8 cellular contexts compared by ENCODE assay signal in the genomic region with DNA sequence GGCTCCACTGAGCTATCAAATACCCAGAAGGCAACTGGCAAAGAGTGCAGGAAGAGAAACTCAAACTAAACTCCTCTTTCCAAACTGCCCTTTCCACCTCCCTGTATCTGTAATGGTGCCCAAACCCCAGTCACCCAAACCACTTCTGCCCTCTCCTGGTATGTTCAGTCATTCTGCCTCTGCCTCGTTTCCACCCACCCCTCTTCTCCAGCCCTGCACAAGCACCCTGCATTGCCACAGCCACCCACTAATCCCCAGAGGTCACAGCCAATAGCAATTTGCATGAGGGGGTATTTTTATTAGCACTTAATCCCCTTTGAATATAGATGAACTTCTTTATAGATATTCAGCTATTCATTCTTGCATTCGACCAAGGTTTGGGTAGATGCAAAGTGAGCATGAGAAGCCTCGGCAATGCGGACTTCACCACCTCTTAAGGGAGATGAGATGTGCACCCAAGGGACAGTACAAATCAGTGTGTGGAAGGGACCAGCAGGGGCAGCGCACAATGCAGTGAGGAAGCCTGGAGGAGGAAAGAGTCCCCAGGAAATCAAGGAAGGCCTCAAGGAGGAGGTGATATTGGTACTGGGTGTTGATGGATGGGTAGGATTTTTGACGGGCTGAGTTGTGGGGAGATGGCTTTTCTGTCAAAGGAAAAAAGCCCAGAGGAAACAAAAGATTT. TPM values are rescaled to one million over a fixed set of nuclear protein-coding genes. Genes with fewer than 3 reads are reported as not detected.
DNase-seq lines count a peak whose midpoint lies in the region; ATAC-seq and TF ChIP-seq lines count a peak whose summit lies in the region.

No MANE protein-coding gene starts in this region.

- peak; percentile 42 for TF ChIP-seq CTCF in psoas muscle (IDR thresholded peaks at IDR 0.05)

- ATAC-seq in GM21717 (IDR thresholded peaks at IDR 0.05; ENCODE audit: unreplicated experiment) (peak; percentile 80), psoas muscle (peak; percentile 63 to 84 (median 72))

- no peaks in the 10 kb centered on the region for H3K9me3 ChIP-seq in MG63
- H3K9me3 ChIP-seq in psoas muscle = no peaks in the 10 kb centered on the region

- DNase-seq in DMS53 (lab: John Stamatoyannopoulos, UW) = peak; percentile 29
- DNase-seq in DMS53 treated with DMSO at 0.1 percent for 48 hours (lab: John Stamatoyannopoulos, UW; ENCODE audit: unreplicated experiment) = no peak
- peak; percentile 30 for DNase-seq in MG63
- DNase-seq in activated CD4-positive, alpha-beta T cell treated with anti-CD3 and anti-CD28 coated beads, Interleukin-2, amount 10 ng/mL, durations not matched to agents 24 days and 14 days = peak; percentile 85
- peak; percentile 57 for DNase-seq in fibroblast of peridontal ligament (ENCODE audit: extremely low read depth)
- peak in 1 of 2 donors; percentile 28 for DNase-seq in psoas muscle
- no peak for DNase-seq in T1000 (lab: John Stamatoyannopoulos, UW)

- intact Hi-C loops in activated CD4-positive, alpha-beta T cell treated with anti-CD3 and anti-CD28 coated beads, Interleukin-2, amount 10 ng/mL, durations not matched to agents 24 days and 14 days (cut with micrococcal nuclease) = loop anchor here (1.0 kb wide), 1 partner anchor 17 kb away; no protein-coding TSS in a partner anchor
- intact Hi-C loops in psoas muscle (cut with DNase I) = no loop called here

- H3K27ac ChIP-seq in psoas muscle = no peak overlapping the region

- peaks cover 8% of the 10 kb centered on the region for H3K27me3 Mint-ChIP-seq in activated CD4-positive, alpha-beta T cell treated with anti-CD3 and anti-CD28 coated beads, Interleukin-2, amount 10 ng/mL, durations not matched to agents 24 days and 14 days

- H3K4me3 ChIP-seq in MG63 (no peak overlapping the region), psoas muscle (no peak overlapping the region)

- H3K36me3 Mint-ChIP-seq in activated CD4-positive, alpha-beta T cell treated with anti-CD3 and anti-CD28 coated beads, Interleukin-2, amount 10 ng/mL, durations not matched to agents 24 days and 14 days (ENCODE audit: low read depth) = no peaks in the 10 kb centered on the region

- H3K4me3 Mint-ChIP-seq in activated CD4-positive, alpha-beta T cell treated with anti-CD3 and anti-CD28 coated beads, Interleukin-2, amount 10 ng/mL, durations not matched to agents 24 days and 14 days = no peak overlapping the region

- H3K4me1 ChIP-seq in psoas muscle = no peaks in the 10 kb centered on the region

- peaks cover 21% of the 10 kb centered on the region for H3K4me1 Mint-ChIP-seq in activated CD4-positive, alpha-beta T cell treated with anti-CD3 and anti-CD28 coated beads, Interleukin-2, amount 10 ng/mL, durations not matched to agents 24 days and 14 days

- no peaks in the 10 kb centered on the region for H3K36me3 ChIP-seq in MG63
- no peaks in the 10 kb centered on the region for H3K36me3 ChIP-seq in psoas muscle (ENCODE audit: insufficient read depth in 1 of 2, low read depth in 1 of 2)

- 0 out of 2 replicates have a peak, but pooled peaks cover 5% of the 10 kb centered on the region for H3K27me3 ChIP-seq in MG63
- no peaks in the 10 kb centered on the region for H3K27me3 ChIP-seq in psoas muscle (ENCODE audit: insufficient read depth in 3 of 3, low read length in 2 of 3)

- 70 to 76% (median 75%) methylated on average over 6 of the region's 6 CpGs for WGBS in psoas muscle, 3 donors

- H3K27ac Mint-ChIP-seq in activated CD4-positive, alpha-beta T cell treated with anti-CD3 and anti-CD28 coated beads, Interleukin-2, amount 10 ng/mL, durations not matched to agents 24 days and 14 days = no peak overlapping the region

- no peaks in the 10 kb centered on the region for H3K9me3 Mint-ChIP-seq in activated CD4-positive, alpha-beta T cell treated with anti-CD3 and anti-CD28 coated beads, Interleukin-2, amount 10 ng/mL, durations not matched to agents 24 days and 14 days

RNA-seq across cellular contexts. Expression of gene TMEM272, which starts 12.4 kb away (rescaled TPM):
- total RNA-seq in MG63 (2014; rRNA removed; shearing (Covaris generic); ENCODE audit: low replicate concordance) = not detected in 2 replicates
- total RNA-seq in activated CD4-positive, alpha-beta T cell treated with anti-CD3 and anti-CD28 coated beads, Interleukin-2, amount 10 ng/mL, durations not matched to agents 24 days and 14 days = 0.38 and 0.77 TPM in 2 replicates
- under 1 TPM in 3 of 4 donors, not detected in 1; 0.30 to 0.49 (median 0.30) TPM for total RNA-seq in psoas muscle
- under 1 TPM; 0.17 to 0.25 (median 0.18) TPM for polyA plus RNA-seq in psoas muscle

RNA-seq across cellular contexts. Expression of gene DHRS12, which starts 28.6 kb away (rescaled TPM):
- total RNA-seq in MG63 (2014; rRNA removed; shearing (Covaris generic); ENCODE audit: low replicate concordance) = 5.1 TPM in 1 of 2 replicates, not detected in the other
- total RNA-seq in activated CD4-positive, alpha-beta T cell treated with anti-CD3 and anti-CD28 coated beads, Interleukin-2, amount 10 ng/mL, durations not matched to agents 24 days and 14 days = 3.2 and 3.9 TPM in 2 replicates
- total RNA-seq in psoas muscle = 10 to 100 TPM in 1 of 4 donors, 1 to 10 TPM in 3; 4.1 to 10.1 (median 6.9) TPM
- polyA plus RNA-seq in psoas muscle = 1 to 10 TPM; 3.4 to 4.9 (median 3.4) TPM

RNA-seq across cellular contexts. Expression of gene CCDC70, which starts 29.2 kb away (rescaled TPM):
- not detected in 2 replicates for total RNA-seq in MG63 (2014; rRNA removed; shearing (Covaris generic); ENCODE audit: low replicate concordance)
- not detected in 2 replicates for total RNA-seq in activated CD4-positive, alpha-beta T cell treated with anti-CD3 and anti-CD28 coated beads, Interleukin-2, amount 10 ng/mL, durations not matched to agents 24 days and 14 days
- total RNA-seq in psoas muscle = not detected
- not detected for polyA plus RNA-seq in psoas muscle

Comparison
In these comparisons a context has a peak if more than half of its experiments do, and no peak if none do; other contexts are left out.
1. DNase-seq: peak in DMS53 (single experiment), MG63 (single experiment), activated CD4-positive, alpha-beta T cell treated with anti-CD3 and anti-CD28 coated beads, Interleukin-2, amount 10 ng/mL, durations not matched to agents 24 days and 14 days (single experiment) and fibroblast of peridontal ligament (single experiment); none in DMS53 treated with DMSO at 0.1 percent for 48 hours (single experiment) and T1000 (single experiment).